Comparison of ENCODE assay signal across 10 cellular contexts in genomic region chr9:93114169-93114983, GRCh38. TPM values are rescaled to one million over a fixed set of nuclear protein-coding genes. Genes with fewer than 3 reads are reported as not detected.
A peak's percentile ranks its signal among the peaks of the same experiment; 100 is the strongest.
DNase-seq lines count a peak whose midpoint lies in the region; ATAC-seq and TF ChIP-seq lines count a peak whose summit lies in the region.
"Had no signal": no experiment of that assay in that cellular context is flagged by ENCODE, and none has a peak within 500 bp of the region (broad histone marks: within the 10 kb centered on the region; RNA-seq: fewer than 3 reads in every experiment).

No MANE protein-coding gene starts in this region.

- H3K4me1 ChIP-seq in right atrium auricular region (peaks cover 0 to 16% of the 10 kb centered on the region in 2 donors), lower lobe of right lung (peaks cover 32% of the 10 kb centered on the region)

- TF ChIP-seq CTCF in right atrium auricular region (IDR thresholded peaks at IDR 0.05) = no peak
- no peak for TF ChIP-seq CTCF in lower lobe of right lung (IDR thresholded peaks at IDR 0.05)

- H3K4me3 ChIP-seq in right atrium auricular region (no peak overlapping the region), lower lobe of right lung (no peak overlapping the region)

- no peak overlapping the region for H3K27ac ChIP-seq in right atrium auricular region
- peak overlapping the region; percentile 3 for H3K27ac ChIP-seq in adipose tissue (ENCODE audit: low read depth, low read length)
- H3K27ac ChIP-seq in lower lobe of right lung = peak overlapping the region; percentile 31

- H3K36me3 ChIP-seq in right atrium auricular region = peaks cover 21% of the 10 kb centered on the region
- peaks cover 28% of the 10 kb centered on the region for H3K36me3 ChIP-seq in lower lobe of right lung

- ATAC-seq in Right ventricle myocardium inferior = no peak
- no peak for ATAC-seq in lower lobe of right lung

- no peaks in the 10 kb centered on the region for H3K9me3 ChIP-seq in right atrium auricular region
- no peaks in the 10 kb centered on the region for H3K9me3 ChIP-seq in lower lobe of right lung

- H3K27me3 ChIP-seq in right atrium auricular region (no peaks in the 10 kb centered on the region), lower lobe of right lung (ENCODE audit: low read depth) (no peaks in the 10 kb centered on the region)

- DNase-seq in Right ventricle myocardium inferior (ENCODE audit: missing footprints) = peak; percentile 67
- DNase-seq in right atrium auricular region (ENCODE audit: low spot score) = no peak
- DNase-seq in lower lobe of right lung = peak; percentile 51
- DNase-seq in NOMO-1 treated with dmso at 0.1 percent for 144 hours (lab: John Stamatoyannopoulos, UW; ENCODE audit: unreplicated experiment) = no peak
- no peak for DNase-seq in globus pallidus (ENCODE audit: low spot score)
- DNase-seq in NCI-H226 = no peak
- DNase-seq in SHP77 (lab: John Stamatoyannopoulos, UW) = no peak
- DNase-seq: activated CD4-positive, alpha-beta T cell treated with anti-CD3 and anti-CD28 coated beads, Interleukin-2, amount 10 ng/mL, durations not matched to agents 24 days and 14 days; NCI-H345 had no signal

- intact Hi-C loops in Right ventricle myocardium inferior (cut with DNase I) (no loop called here), lower lobe of right lung (cut with DNase I) (no loop called here)

- 74 to 85% (median 74%) methylated on average over 17 of the region's 17 CpGs for whole genome bisulfite sequencing in adipose tissue, 3 donors

RNA-seq across cellular contexts. Expression of gene CARD19, which starts 18.4 kb away (rescaled TPM):
- total RNA-seq in Right ventricle myocardium inferior = 27.1 TPM
- 10 to 100 TPM; 21.2 to 46.8 TPM for total RNA-seq in right atrium auricular region
- polyA plus RNA-seq in adipose tissue = 10 to 100 TPM; 12.5 to 43.7 (median 26.3) TPM
- 25.6 TPM for total RNA-seq in lower lobe of right lung

RNA-seq across cellular contexts. Expression of gene NINJ1, which starts 19.7 kb away (rescaled TPM):
- 55.5 TPM for total RNA-seq in Right ventricle myocardium inferior
- 10 to 100 TPM; 65.5 to 89.4 TPM for total RNA-seq in right atrium auricular region
- 100 to 1,000 TPM in 1 of 3 donors, 10 to 100 TPM in 2; 22.3 to 100 (median 82.1) TPM for polyA plus RNA-seq in adipose tissue
- total RNA-seq in lower lobe of right lung = 46.6 TPM

RNA-seq across cellular contexts. Expression of gene SUSD3, which starts 55.9 kb away (rescaled TPM):
- total RNA-seq in Right ventricle myocardium inferior (1.7 TPM), right atrium auricular region (10 to 100 TPM in 1 of 2 donors, 1 to 10 TPM in 1; 1.6 to 11.8 TPM), lower lobe of right lung (5.3 TPM)
- 1 to 10 TPM in 2 of 3 donors, under 1 TPM in 1; 0.93 to 4.8 (median 2.5) TPM for polyA plus RNA-seq in adipose tissue

Comparison
In these comparisons a context has a peak if more than half of its experiments do, and no peak if none do; other contexts are left out.
1. DNase-seq: peak in Right ventricle myocardium inferior (single experiment) and lower lobe of right lung (single experiment); none in right atrium auricular region (single experiment), NOMO-1 treated with dmso at 0.1 percent for 144 hours (single experiment), globus pallidus (single experiment), NCI-H226 (single experiment) and SHP77 (0 of 2).
2. H3K27ac ChIP-seq: peak in adipose tissue (single experiment) and lower lobe of right lung (single experiment); none in right atrium auricular region (0 of 2).